Comparison of ENCODE assay signal across 20 cellular contexts in genomic region chr6:71011861-71012260, GRCh38. TPM values are rescaled to one million over a fixed set of nuclear protein-coding genes. Genes with fewer than 3 reads are reported as not detected.
DNase-seq lines count a peak whose midpoint lies in the region; ATAC-seq and TF ChIP-seq lines count a peak whose summit lies in the region.
"Had no signal": no experiment of that assay in that cellular context is flagged by ENCODE, and none has a peak within 500 bp of the region (broad histone marks: within the 10 kb centered on the region; RNA-seq: fewer than 3 reads in every experiment).

No MANE protein-coding gene starts in this region.

- no peaks in the 10 kb centered on the region for H3K27me3 ChIP-seq in GM23338 (ENCODE audit: insufficient read depth)
- no peaks in the 10 kb centered on the region for H3K27me3 ChIP-seq in PC-9 (ENCODE audit: insufficient read depth, low read depth)
- H3K27me3 ChIP-seq: SJSA1 had no signal

- ATAC-seq in GM23338: no peak
- ATAC-seq in GM21390 (IDR thresholded peaks at IDR 0.05; ENCODE audit: unreplicated experiment): no peak
- ATAC-seq: Right ventricle myocardium inferior had no signal

- H3K4me1 Mint-ChIP-seq in GM23338 (peaks cover 13% of the 10 kb centered on the region), nephron (peaks cover 17% of the 10 kb centered on the region)
- H3K4me1 Mint-ChIP-seq: CD4-positive, CD25-positive, alpha-beta regulatory T cell had no signal

- H3K9me2 ChIP-seq in GM23338 (ENCODE audit: insufficient read depth) (no peaks in the 10 kb centered on the region), OCI-LY7 (ENCODE audit: insufficient read depth, low read length) (no peaks in the 10 kb centered on the region), PC-9 (ENCODE audit: insufficient read depth) (no peaks in the 10 kb centered on the region)

- H3K4me1 ChIP-seq in GM23338 (ENCODE audit: insufficient read depth) (peaks cover 9% of the 10 kb centered on the region), OCI-LY7 (ENCODE audit: insufficient read depth, low read length, poor library complexity, severe bottlenecking) (peaks cover 4% of the 10 kb centered on the region), PC-9 (replicated peaks; ENCODE audit: insufficient read depth) (no peaks in the 10 kb centered on the region)
- H3K4me1 ChIP-seq: SJSA1 had no signal

- CTCF ChIA-PET in OCI-LY7 (lab: Charles Lee; ENCODE audit: unreplicated experiment): no interaction called here
- CTCF ChIA-PET in PC-9 (lab: Charles Lee): interaction anchor here (0.6 to 0.7 kb wide), 3 partner anchors 31 to 717 kb away, joined by 3 to 8 read pairs (median 5); no protein-coding TSS in a partner anchor

- H3K27me3 Mint-ChIP-seq in GM23338 (ENCODE audit: insufficient read depth, low read depth, poor library complexity) (no peaks in the 10 kb centered on the region), nephron (ENCODE audit: low read depth) (peaks cover 3% of the 10 kb centered on the region)

- intact Hi-C loops in OCI-LY7 (cut with micrococcal nuclease; ENCODE audit: unreplicated experiment) (loop anchor here (2.0 to 10.0 kb wide), 5 partner anchors 130 to 787 kb away; no protein-coding TSS in a partner anchor), PC-9 (cut with micrococcal nuclease; ENCODE audit: unreplicated experiment) (loop anchor here (2.0 to 10.0 kb wide), 5 partner anchors 127 to 791 kb away; no protein-coding TSS in a partner anchor)

- H3K9me3 ChIP-seq in OCI-LY7 (ENCODE audit: low read length): no peaks in the 10 kb centered on the region
- no peaks in the 10 kb centered on the region for H3K9me3 ChIP-seq in PC-9 (ENCODE audit: insufficient read depth, low read depth)
- H3K9me3 ChIP-seq: SJSA1 had no signal

- H3K4me2 ChIP-seq in GM23338 (no peak overlapping the region), OCI-LY7 (ENCODE audit: low read length) (0 out of 2 replicates have a peak overlapping the region, but pooled peaks have one; percentile 18), PC-9 (no peak overlapping the region)

- TF ChIP-seq CTCF in GM23338 (conservative IDR thresholded peaks at IDR 0.05; ENCODE audit: low read depth in 2 of 2): no peak
- no peak for TF ChIP-seq CTCF in OCI-LY7 (conservative IDR thresholded peaks at IDR 0.05; ENCODE audit: low read length)
- no peak for TF ChIP-seq CTCF in nephron (IDR thresholded peaks at IDR 0.05; ENCODE audit: unreplicated experiment in 3 of 3)
- TF ChIP-seq CTCF in PC-9 (conservative IDR thresholded peaks at IDR 0.05): no peak

- H3K27ac ChIP-seq in GM23338 (ENCODE audit: low read depth) (no peak overlapping the region), OCI-LY7 (ENCODE audit: low read depth, low read length, poor library complexity, severe bottlenecking) (no peak overlapping the region), PC-9 (no peak overlapping the region)
- H3K27ac ChIP-seq: SJSA1 had no signal

- no peak overlapping the region for H3K4me3 Mint-ChIP-seq in GM23338
- no peak overlapping the region for H3K4me3 Mint-ChIP-seq in nephron
- H3K4me3 Mint-ChIP-seq: CD4-positive, CD25-positive, alpha-beta regulatory T cell had no signal

- H4K20me1 ChIP-seq in GM23338 (replicated peaks; ENCODE audit: insufficient read depth): no peaks in the 10 kb centered on the region
- H4K20me1 ChIP-seq in OCI-LY7 (ENCODE audit: insufficient read depth, low read length): no peaks in the 10 kb centered on the region
- no peaks in the 10 kb centered on the region for H4K20me1 ChIP-seq in PC-9 (ENCODE audit: insufficient read depth)

- H3K27ac Mint-ChIP-seq in GM23338: 0 out of 2 replicates have a peak overlapping the region, but pooled peaks have one; percentile 46
- H3K27ac Mint-ChIP-seq in nephron: peak overlapping the region in 2 of 3 experiments; percentile 6 to 18
- H3K27ac Mint-ChIP-seq: CD4-positive, CD25-positive, alpha-beta regulatory T cell had no signal

- H3F3A ChIP-seq in GM23338 (replicated peaks; ENCODE audit: low read depth) (no peaks in the 10 kb centered on the region), PC-9 (ENCODE audit: insufficient read depth, low read depth) (no peaks in the 10 kb centered on the region)

- H3K79me2 ChIP-seq in GM23338 (replicated peaks; ENCODE audit: insufficient read depth) (no peaks in the 10 kb centered on the region), OCI-LY7 (ENCODE audit: insufficient read depth, low read depth, low read length) (no peaks in the 10 kb centered on the region), PC-9 (ENCODE audit: low read depth) (no peaks in the 10 kb centered on the region)

- H2AFZ ChIP-seq in GM23338 (peak overlapping the region; percentile 85; the same call in 1 of the 2 replicates), OCI-LY7 (ENCODE audit: low read length) (no peak overlapping the region), PC-9 (no peak overlapping the region)

- H3K36me3 Mint-ChIP-seq in GM23338 (ENCODE audit: low read depth): no peaks in the 10 kb centered on the region
- no peaks in the 10 kb centered on the region for H3K36me3 Mint-ChIP-seq in nephron (ENCODE audit: low read depth)
- H3K36me3 Mint-ChIP-seq: CD4-positive, CD25-positive, alpha-beta regulatory T cell had no signal

- H3K4me3 ChIP-seq in GM23338 (no peak overlapping the region), OCI-LY7 (ENCODE audit: low read depth, low read length, poor library complexity, severe bottlenecking) (no peak overlapping the region), PC-9 (no peak overlapping the region)
- H3K4me3 ChIP-seq: SJSA1 had no signal

- POLR2A ChIA-PET in OCI-LY7 (lab: Charles Lee) (interaction anchor here (0.7 to 0.8 kb wide), 2 partner anchors 162 to 1601 kb away, joined by 3 to 11 read pairs; no protein-coding TSS in a partner anchor), PC-9 (lab: Charles Lee; ENCODE audit: unreplicated experiment) (interaction anchor here (0.7 kb wide), 1 partner anchor 791 kb away, joined by 4 read pairs; no protein-coding TSS in a partner anchor)

- BruUV-seq in OCI-LY7 (replicated peaks; lab: Mats Ljungman, UMichigan) (no TSS peak), PC-9 (replicated peaks; lab: Mats Ljungman, UMichigan) (no TSS peak)

- no peaks in the 10 kb centered on the region for H3K36me3 ChIP-seq in GM23338 (ENCODE audit: insufficient read depth)
- no peaks in the 10 kb centered on the region for H3K36me3 ChIP-seq in OCI-LY7 (ENCODE audit: insufficient read depth, low read length)
- no peaks in the 10 kb centered on the region for H3K36me3 ChIP-seq in PC-9 (ENCODE audit: low read depth)
- H3K36me3 ChIP-seq: SJSA1 had no signal

- H3K9me3 Mint-ChIP-seq in GM23338 (peaks cover 5% of the 10 kb centered on the region; the same call in 2 of the 3 replicates), nephron (peaks cover 6% of the 10 kb centered on the region)

- DNase-seq in GM23338 (ENCODE audit: low spot score) (no peak), NCI-H524 (lab: John Stamatoyannopoulos, UW) (peak; percentile 51 to 84), OCI-LY7 (ENCODE audit: low spot score) (peak; percentile 3), inferior parietal cortex (ENCODE audit: extremely low spot score) (no peak), PC-9 (no peak)
- no peak for DNase-seq in activated CD4-positive, alpha-beta T cell treated with anti-CD3 and anti-CD28 coated beads, Interleukin-2, amount 50 U/mL, for 1 hour
- DNase-seq: H7; KG1; NCI-H1092 treated with DMSO at 0.1 percent for 48 hours; NCI-H1436 treated with DMSO at 0.1 percent for 48 hours; NCI-H2029; NK-92 treated with Interleukin-12 subunit alpha and Interleukin-12 subunit beta, amount 100 ng/mL, for 24 hours; OCI-M1 had no signal

TF ChIP-seq in GM23338, 12 proteins besides CTCF, POLR2A, EP300 and RAD21:
- TF ChIP-seq ETS1 (IDR thresholded peaks at IDR 0.05) (no peak), EZH2phosphoT487 (IDR thresholded peaks at IDR 0.05; ENCODE audit: unreplicated experiment) (no peak), ZNF114 (CRISPR knock-in tag; IDR thresholded peaks at IDR 0.05) (no peak), ZNF331 (CRISPR knock-in tag; IDR thresholded peaks at IDR 0.05; ENCODE audit: low read depth) (no peak), STAT1 (IDR thresholded peaks at IDR 0.05; ENCODE audit: unreplicated experiment) (no peak), POLR2AphosphoS5 (IDR thresholded peaks at IDR 0.05; ENCODE audit: low read depth) (no peak), NANOG (IDR thresholded peaks at IDR 0.05; ENCODE audit: borderline replicate concordance) (no peak)

RNA-seq across cellular contexts. Expression of gene B3GAT2, which starts 55.0 kb away (rescaled TPM):
- 1.0 and 1.8 TPM in 2 replicates for total RNA-seq in GM23338 (2014; rRNA removed; shearing (Covaris generic))
- 0.92 and 1.7 TPM in 2 replicates for polyA plus RNA-seq in GM23338 (2016; fragmentation: Nextera tagmentation; extraction: Ambion mirVana)
- total RNA-seq in OCI-LY7 (2014; rRNA removed; shearing (Covaris generic)): not detected in 2 replicates
- not detected in 2 replicates for total RNA-seq in OCI-LY7 (2022)
- not detected in 2 replicates for total RNA-seq in PC-9 (2021)
- total RNA-seq: A673; CD4-positive, CD25-positive, alpha-beta regulatory T cell; Right ventricle myocardium inferior; SJSA1; T-helper 1 cell treated with Interleukin-12 subunit alpha and Interleukin-12 subunit beta and Interleukin-4 antibody, amounts not matched to agents 30 ng/mL and 1 ng/mL, for 36 hours had no signal

Comparison
In these comparisons a context has a peak if more than half of its experiments do, and no peak if none do; other contexts are left out.
1. DNase-seq: peak in NCI-H524 (2 of 2) and OCI-LY7 (single experiment); none in GM23338 (single experiment), inferior parietal cortex (single experiment), PC-9 (0 of 2) and activated CD4-positive, alpha-beta T cell treated with anti-CD3 and anti-CD28 coated beads, Interleukin-2, amount 50 U/mL, for 1 hour (single experiment).